In the genomic region with DNA sequence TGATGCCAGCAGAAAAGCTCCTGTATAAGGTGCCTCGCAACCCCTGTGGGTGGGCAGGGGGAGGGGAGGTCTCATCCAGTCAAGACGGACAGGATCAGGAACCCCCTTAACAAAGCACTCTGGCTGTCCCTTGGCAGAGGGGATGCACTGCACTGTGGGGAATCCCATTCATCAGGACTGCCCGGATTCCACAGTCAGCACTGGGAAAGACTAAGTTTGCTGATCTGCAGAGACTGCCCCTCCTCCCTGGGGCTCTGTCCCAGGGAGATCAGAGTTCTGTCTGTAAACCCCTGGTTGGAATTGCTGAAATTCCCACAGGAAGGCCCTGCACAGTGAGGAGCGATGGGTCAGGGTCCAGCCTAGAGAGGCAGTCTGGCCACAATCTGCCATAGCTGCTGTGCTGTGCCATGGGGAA, we compare ENCODE assay signal across 1 cellular context.
TF ChIP-seq lines count a peak whose summit lies in the region.

No MANE protein-coding gene starts in this region.

TF ChIP-seq in HepG2, 621 proteins besides CTCF, POLR2A, EP300 and RAD21 (continued from another document):
- TF ChIP-seq, protein P1, sequence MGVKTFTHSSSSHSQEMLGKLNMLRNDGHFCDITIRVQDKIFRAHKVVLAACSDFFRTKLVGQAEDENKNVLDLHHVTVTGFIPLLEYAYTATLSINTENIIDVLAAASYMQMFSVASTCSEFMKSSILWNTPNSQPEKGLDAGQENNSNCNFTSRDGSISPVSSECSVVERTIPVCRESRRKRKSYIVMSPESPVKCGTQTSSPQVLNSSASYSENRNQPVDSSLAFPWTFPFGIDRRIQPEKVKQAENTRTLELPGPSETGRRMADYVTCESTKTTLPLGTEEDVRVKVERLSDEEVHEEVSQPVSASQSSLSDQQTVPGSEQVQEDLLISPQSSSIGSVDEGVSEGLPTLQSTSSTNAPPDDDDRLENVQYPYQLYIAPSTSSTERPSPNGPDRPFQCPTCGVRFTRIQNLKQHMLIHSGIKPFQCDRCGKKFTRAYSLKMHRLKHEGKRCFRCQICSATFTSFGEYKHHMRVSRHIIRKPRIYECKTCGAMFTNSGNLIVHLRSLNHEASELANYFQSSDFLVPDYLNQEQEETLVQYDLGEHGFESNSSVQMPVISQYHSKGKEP (CRISPR knock-in tag; IDR thresholded peaks at IDR 0.05), result no peak
- TF ChIP-seq XRCC5 (optimal IDR thresholded peaks at IDR 0.05; ENCODE audit: low read length), result peak; percentile 28
- TF ChIP-seq TEAD3 (CRISPR knock-in tag; optimal IDR thresholded peaks at IDR 0.05; ENCODE audit: borderline replicate concordance), result peak; percentile 86
- 0 out of 2 replicates have a peak, but pooled peaks have one; percentile 64 for TF ChIP-seq KLF15 (CRISPR knock-in tag; IDR thresholded peaks at IDR 0.05; ENCODE audit: borderline replicate concordance)
- no peak for TF ChIP-seq SMAD1 (CRISPR knock-in tag; IDR thresholded peaks at IDR 0.05; ENCODE audit: borderline replicate concordance, low read depth)
- 0 out of 2 replicates have a peak, but pooled peaks have one; percentile 8 for TF ChIP-seq CEBPG (CRISPR knock-in tag; IDR thresholded peaks at IDR 0.05)
- TF ChIP-seq, protein P2, sequence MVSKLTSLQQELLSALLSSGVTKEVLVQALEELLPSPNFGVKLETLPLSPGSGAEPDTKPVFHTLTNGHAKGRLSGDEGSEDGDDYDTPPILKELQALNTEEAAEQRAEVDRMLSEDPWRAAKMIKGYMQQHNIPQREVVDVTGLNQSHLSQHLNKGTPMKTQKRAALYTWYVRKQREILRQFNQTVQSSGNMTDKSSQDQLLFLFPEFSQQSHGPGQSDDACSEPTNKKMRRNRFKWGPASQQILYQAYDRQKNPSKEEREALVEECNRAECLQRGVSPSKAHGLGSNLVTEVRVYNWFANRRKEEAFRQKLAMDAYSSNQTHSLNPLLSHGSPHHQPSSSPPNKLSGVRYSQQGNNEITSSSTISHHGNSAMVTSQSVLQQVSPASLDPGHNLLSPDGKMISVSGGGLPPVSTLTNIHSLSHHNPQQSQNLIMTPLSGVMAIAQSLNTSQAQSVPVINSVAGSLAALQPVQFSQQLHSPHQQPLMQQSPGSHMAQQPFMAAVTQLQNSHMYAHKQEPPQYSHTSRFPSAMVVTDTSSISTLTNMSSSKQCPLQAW (CRISPR knock-in tag; IDR thresholded peaks at IDR 0.05), result peak; percentile 63; the same call in 1 of the 2 replicates
- no peak for TF ChIP-seq ONECUT2 (CRISPR knock-in tag; IDR thresholded peaks at IDR 0.05)
- TF ChIP-seq SP4 (CRISPR knock-in tag; IDR thresholded peaks at IDR 0.05), result no peak
- TF ChIP-seq REL (CRISPR knock-in tag; conservative IDR thresholded peaks at IDR 0.05), result no peak
- TF ChIP-seq ZNF143 (CRISPR knock-in tag; IDR thresholded peaks at IDR 0.05), result no peak
- 0 out of 2 replicates have a peak, but pooled peaks have one; percentile 39 for TF ChIP-seq ZNF263 (CRISPR knock-in tag; IDR thresholded peaks at IDR 0.05)
- TF ChIP-seq DR1 (CRISPR knock-in tag; IDR thresholded peaks at IDR 0.05), result peak; percentile 17; the same call in 1 of the 2 replicates
- no peak for TF ChIP-seq ZNF558 (CRISPR knock-in tag; IDR thresholded peaks at IDR 0.05; ENCODE audit: borderline replicate concordance)
- no peak for TF ChIP-seq TOPORS (CRISPR knock-in tag; IDR thresholded peaks at IDR 0.05)
- no peak for TF ChIP-seq HES4 (CRISPR knock-in tag; IDR thresholded peaks at IDR 0.05; ENCODE audit: borderline replicate concordance)
- TF ChIP-seq, protein P3, sequence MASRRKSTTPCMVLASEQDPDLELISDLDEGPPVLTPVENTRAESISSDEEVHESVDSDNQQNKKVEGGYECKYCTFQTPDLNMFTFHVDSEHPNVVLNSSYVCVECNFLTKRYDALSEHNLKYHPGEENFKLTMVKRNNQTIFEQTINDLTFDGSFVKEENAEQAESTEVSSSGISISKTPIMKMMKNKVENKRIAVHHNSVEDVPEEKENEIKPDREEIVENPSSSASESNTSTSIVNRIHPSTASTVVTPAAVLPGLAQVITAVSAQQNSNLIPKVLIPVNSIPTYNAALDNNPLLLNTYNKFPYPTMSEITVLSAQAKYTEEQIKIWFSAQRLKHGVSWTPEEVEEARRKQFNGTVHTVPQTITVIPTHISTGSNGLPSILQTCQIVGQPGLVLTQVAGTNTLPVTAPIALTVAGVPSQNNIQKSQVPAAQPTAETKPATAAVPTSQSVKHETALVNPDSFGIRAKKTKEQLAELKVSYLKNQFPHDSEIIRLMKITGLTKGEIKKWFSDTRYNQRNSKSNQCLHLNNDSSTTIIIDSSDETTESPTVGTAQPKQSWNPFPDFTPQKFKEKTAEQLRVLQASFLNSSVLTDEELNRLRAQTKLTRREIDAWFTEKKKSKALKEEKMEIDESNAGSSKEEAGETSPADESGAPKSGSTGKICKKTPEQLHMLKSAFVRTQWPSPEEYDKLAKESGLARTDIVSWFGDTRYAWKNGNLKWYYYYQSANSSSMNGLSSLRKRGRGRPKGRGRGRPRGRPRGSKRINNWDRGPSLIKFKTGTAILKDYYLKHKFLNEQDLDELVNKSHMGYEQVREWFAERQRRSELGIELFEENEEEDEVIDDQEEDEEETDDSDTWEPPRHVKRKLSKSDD (CRISPR knock-in tag; IDR thresholded peaks at IDR 0.05; ENCODE audit: low read depth), result no peak
- TF ChIP-seq LCORL (IDR thresholded peaks at IDR 0.05), result no peak
- TF ChIP-seq LCORL (CRISPR knock-in tag; IDR thresholded peaks at IDR 0.05), result peak; percentile 79
- no peak for TF ChIP-seq ZNF749 (CRISPR knock-in tag; IDR thresholded peaks at IDR 0.05; ENCODE audit: borderline replicate concordance)
- TF ChIP-seq, protein P4, sequence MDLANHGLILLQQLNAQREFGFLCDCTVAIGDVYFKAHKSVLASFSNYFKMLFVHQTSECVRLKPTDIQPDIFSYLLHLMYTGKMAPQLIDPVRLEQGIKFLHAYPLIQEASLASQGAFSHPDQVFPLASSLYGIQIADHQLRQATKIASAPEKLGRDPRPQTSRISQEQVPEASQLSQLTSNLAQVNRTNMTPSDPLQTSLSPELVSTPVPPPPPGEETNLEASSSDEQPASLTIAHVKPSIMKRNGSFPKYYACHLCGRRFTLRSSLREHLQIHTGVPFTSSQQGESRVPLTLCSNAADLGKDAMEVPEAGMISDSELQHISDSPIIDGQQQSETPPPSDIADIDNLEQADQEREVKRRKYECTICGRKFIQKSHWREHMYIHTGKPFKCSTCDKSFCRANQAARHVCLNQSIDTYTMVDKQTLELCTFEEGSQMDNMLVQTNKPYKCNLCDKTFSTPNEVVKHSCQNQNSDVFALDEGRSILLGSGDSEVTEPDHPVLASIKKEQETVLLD (CRISPR knock-in tag; IDR thresholded peaks at IDR 0.05; ENCODE audit: low read depth), result no peak
- no peak for TF ChIP-seq ARNT (IDR thresholded peaks at IDR 0.05)
- no peak for TF ChIP-seq ZNF546 (CRISPR knock-in tag; conservative IDR thresholded peaks at IDR 0.05)
- no peak for TF ChIP-seq TBX2 (CRISPR knock-in tag; IDR thresholded peaks at IDR 0.05; ENCODE audit: borderline replicate concordance)
- TF ChIP-seq ZNF34 (CRISPR knock-in tag; IDR thresholded peaks at IDR 0.05; ENCODE audit: borderline replicate concordance), result no peak
- TF ChIP-seq ZFP36 (IDR thresholded peaks at IDR 0.05; ENCODE audit: borderline replicate concordance, low read depth, low read length, partially characterized antibody), result no peak
- TF ChIP-seq, protein P5, sequence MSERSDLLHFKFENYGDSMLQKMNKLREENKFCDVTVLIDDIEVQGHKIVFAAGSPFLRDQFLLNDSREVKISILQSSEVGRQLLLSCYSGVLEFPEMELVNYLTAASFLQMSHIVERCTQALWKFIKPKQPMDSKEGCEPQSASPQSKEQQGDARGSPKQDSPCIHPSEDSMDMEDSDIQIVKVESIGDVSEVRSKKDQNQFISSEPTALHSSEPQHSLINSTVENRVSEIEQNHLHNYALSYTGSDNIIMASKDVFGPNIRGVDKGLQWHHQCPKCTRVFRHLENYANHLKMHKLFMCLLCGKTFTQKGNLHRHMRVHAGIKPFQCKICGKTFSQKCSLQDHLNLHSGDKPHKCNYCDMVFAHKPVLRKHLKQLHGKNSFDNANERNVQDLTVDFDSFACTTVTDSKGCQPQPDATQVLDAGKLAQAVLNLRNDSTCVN (CRISPR knock-in tag; IDR thresholded peaks at IDR 0.05; ENCODE audit: borderline replicate concordance), result 0 out of 2 replicates have a peak, but pooled peaks have one; percentile 26
- no peak for TF ChIP-seq TMF1 (CRISPR knock-in tag; IDR thresholded peaks at IDR 0.05; ENCODE audit: low read depth)
- TF ChIP-seq, protein P6, sequence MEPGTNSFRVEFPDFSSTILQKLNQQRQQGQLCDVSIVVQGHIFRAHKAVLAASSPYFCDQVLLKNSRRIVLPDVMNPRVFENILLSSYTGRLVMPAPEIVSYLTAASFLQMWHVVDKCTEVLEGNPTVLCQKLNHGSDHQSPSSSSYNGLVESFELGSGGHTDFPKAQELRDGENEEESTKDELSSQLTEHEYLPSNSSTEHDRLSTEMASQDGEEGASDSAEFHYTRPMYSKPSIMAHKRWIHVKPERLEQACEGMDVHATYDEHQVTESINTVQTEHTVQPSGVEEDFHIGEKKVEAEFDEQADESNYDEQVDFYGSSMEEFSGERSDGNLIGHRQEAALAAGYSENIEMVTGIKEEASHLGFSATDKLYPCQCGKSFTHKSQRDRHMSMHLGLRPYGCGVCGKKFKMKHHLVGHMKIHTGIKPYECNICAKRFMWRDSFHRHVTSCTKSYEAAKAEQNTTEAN (CRISPR knock-in tag; conservative IDR thresholded peaks at IDR 0.05), result no peak
- no peak for TF ChIP-seq YEATS2 (CRISPR knock-in tag; IDR thresholded peaks at IDR 0.05; ENCODE audit: borderline replicate concordance)
- 0 out of 2 replicates have a peak, but pooled peaks have one; percentile 32 for TF ChIP-seq BRD4 (CRISPR knock-in tag; IDR thresholded peaks at IDR 0.05)
- peak; percentile 91; the same call in 1 of the 2 replicates for TF ChIP-seq ZNF264 (CRISPR knock-in tag; IDR thresholded peaks at IDR 0.05)
- TF ChIP-seq, protein P7, sequence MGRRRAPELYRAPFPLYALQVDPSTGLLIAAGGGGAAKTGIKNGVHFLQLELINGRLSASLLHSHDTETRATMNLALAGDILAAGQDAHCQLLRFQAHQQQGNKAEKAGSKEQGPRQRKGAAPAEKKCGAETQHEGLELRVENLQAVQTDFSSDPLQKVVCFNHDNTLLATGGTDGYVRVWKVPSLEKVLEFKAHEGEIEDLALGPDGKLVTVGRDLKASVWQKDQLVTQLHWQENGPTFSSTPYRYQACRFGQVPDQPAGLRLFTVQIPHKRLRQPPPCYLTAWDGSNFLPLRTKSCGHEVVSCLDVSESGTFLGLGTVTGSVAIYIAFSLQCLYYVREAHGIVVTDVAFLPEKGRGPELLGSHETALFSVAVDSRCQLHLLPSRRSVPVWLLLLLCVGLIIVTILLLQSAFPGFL (CRISPR knock-in tag; IDR thresholded peaks at IDR 0.05), result no peak
- TF ChIP-seq ZNF441 (CRISPR knock-in tag; IDR thresholded peaks at IDR 0.05; ENCODE audit: borderline replicate concordance), result no peak
- TF ChIP-seq FIP1L1 (IDR thresholded peaks at IDR 0.05; ENCODE audit: borderline replicate concordance, insufficient read depth, low read depth, low read length), result no peak
- TF ChIP-seq, protein P8, sequence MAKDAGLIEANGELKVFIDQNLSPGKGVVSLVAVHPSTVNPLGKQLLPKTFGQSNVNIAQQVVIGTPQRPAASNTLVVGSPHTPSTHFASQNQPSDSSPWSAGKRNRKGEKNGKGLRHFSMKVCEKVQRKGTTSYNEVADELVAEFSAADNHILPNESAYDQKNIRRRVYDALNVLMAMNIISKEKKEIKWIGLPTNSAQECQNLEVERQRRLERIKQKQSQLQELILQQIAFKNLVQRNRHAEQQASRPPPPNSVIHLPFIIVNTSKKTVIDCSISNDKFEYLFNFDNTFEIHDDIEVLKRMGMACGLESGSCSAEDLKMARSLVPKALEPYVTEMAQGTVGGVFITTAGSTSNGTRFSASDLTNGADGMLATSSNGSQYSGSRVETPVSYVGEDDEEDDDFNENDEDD (CRISPR knock-in tag; IDR thresholded peaks at IDR 0.05; ENCODE audit: borderline replicate concordance), result no peak
- no peak for TF ChIP-seq AHR (CRISPR knock-in tag; IDR thresholded peaks at IDR 0.05)
- no peak for TF ChIP-seq ZFYVE20 (CRISPR knock-in tag; IDR thresholded peaks at IDR 0.05; ENCODE audit: borderline replicate concordance, low read depth)
- TF ChIP-seq, protein P9, sequence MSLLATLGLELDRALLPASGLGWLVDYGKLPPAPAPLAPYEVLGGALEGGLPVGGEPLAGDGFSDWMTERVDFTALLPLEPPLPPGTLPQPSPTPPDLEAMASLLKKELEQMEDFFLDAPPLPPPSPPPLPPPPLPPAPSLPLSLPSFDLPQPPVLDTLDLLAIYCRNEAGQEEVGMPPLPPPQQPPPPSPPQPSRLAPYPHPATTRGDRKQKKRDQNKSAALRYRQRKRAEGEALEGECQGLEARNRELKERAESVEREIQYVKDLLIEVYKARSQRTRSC (CRISPR knock-in tag; IDR thresholded peaks at IDR 0.05; ENCODE audit: low read depth), result no peak
- TF ChIP-seq, protein P10, sequence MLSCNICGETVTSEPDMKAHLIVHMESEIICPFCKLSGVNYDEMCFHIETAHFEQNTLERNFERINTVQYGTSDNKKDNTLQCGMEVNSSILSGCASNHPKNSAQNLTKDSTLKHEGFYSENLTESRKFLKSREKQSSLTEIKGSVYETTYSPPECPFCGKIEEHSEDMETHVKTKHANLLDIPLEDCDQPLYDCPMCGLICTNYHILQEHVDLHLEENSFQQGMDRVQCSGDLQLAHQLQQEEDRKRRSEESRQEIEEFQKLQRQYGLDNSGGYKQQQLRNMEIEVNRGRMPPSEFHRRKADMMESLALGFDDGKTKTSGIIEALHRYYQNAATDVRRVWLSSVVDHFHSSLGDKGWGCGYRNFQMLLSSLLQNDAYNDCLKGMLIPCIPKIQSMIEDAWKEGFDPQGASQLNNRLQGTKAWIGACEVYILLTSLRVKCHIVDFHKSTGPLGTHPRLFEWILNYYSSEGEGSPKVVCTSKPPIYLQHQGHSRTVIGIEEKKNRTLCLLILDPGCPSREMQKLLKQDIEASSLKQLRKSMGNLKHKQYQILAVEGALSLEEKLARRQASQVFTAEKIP (CRISPR knock-in tag; IDR thresholded peaks at IDR 0.05; ENCODE audit: borderline replicate concordance), result no peak
- TF ChIP-seq, protein P11, sequence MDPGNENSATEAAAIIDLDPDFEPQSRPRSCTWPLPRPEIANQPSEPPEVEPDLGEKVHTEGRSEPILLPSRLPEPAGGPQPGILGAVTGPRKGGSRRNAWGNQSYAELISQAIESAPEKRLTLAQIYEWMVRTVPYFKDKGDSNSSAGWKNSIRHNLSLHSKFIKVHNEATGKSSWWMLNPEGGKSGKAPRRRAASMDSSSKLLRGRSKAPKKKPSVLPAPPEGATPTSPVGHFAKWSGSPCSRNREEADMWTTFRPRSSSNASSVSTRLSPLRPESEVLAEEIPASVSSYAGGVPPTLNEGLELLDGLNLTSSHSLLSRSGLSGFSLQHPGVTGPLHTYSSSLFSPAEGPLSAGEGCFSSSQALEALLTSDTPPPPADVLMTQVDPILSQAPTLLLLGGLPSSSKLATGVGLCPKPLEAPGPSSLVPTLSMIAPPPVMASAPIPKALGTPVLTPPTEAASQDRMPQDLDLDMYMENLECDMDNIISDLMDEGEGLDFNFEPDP (CRISPR knock-in tag; conservative IDR thresholded peaks at IDR 0.05), result no peak
- TF ChIP-seq MED1 (CRISPR knock-in tag; IDR thresholded peaks at IDR 0.05), result no peak
- TF ChIP-seq MIXL1 (CRISPR knock-in tag; IDR thresholded peaks at IDR 0.05), result no peak
- TF ChIP-seq SOX5 (CRISPR knock-in tag; IDR thresholded peaks at IDR 0.05; ENCODE audit: borderline replicate concordance), result no peak
- TF ChIP-seq TCF7L2 (IDR thresholded peaks at IDR 0.05; ENCODE audit: low read depth, low read length), result no peak
- TF ChIP-seq ZSCAN29 (CRISPR knock-in tag; conservative IDR thresholded peaks at IDR 0.05), result 0 out of 2 replicates have a peak, but pooled peaks have one; percentile 27
TF ChIP-seq in HepG2: peak in this region for 49.
